ENCODE assay signal across 12 cellular contexts in the genomic region with DNA sequence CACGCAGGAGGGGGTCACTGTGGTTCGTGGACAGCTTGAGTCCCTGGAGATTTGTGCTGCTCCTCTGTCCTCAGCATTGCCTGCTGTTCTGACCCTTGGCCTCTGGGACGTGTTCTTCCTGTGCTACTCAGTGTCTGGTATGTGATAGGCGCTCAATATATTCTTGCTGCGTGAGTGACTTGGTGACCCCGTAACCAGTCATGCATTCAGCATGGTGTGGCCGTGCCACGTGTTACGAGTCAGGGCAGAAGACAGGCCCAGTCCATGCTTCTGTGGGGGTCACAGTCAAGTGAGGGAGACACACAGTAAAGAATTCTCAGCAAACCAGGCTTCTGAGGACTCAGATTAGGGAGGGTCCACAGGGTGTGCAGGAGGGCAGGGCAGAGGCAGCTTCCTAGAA. TPM values are rescaled to one million over a fixed set of nuclear protein-coding genes. Genes with fewer than 3 reads are reported as not detected.
DNase-seq lines count a peak whose midpoint lies in the region; ATAC-seq and TF ChIP-seq lines count a peak whose summit lies in the region.
"Had no signal": no experiment of that assay in that cellular context is flagged by ENCODE, and none has a peak within 500 bp of the region (broad histone marks: within the 10 kb centered on the region; RNA-seq: fewer than 3 reads in every experiment).

No MANE protein-coding gene starts in this region.

- H3K27me3 Mint-ChIP-seq in activated B cell treated with CpG ODN at 0.5 μM for 24 hours, result no peaks in the 10 kb centered on the region
- no peaks in the 10 kb centered on the region for H3K27me3 Mint-ChIP-seq in stimulated activated naive B cell treated with anti-CD40 and anti-IgM and Interleukin-4, amounts not matched to agents 10 μg/mL and 1 μg/mL and 100 μg/mL, for 72 hours

- H3K9me3 Mint-ChIP-seq in activated B cell treated with CpG ODN at 0.5 μM for 24 hours, result no peaks in the 10 kb centered on the region
- H3K9me3 Mint-ChIP-seq in stimulated activated naive B cell treated with anti-CD40 and anti-IgM and Interleukin-4, amounts not matched to agents 10 μg/mL and 1 μg/mL and 100 μg/mL, for 72 hours, result no peaks in the 10 kb centered on the region

- ATAC-seq in activated B cell treated with CpG ODN at 0.5 μM for 24 hours (ENCODE audit: low read depth), result no peak
- ATAC-seq in stimulated activated naive B cell treated with anti-CD40 and anti-IgM and Interleukin-4, amounts not matched to agents 10 μg/mL and 1 μg/mL and 100 μg/mL, for 72 hours (replicated peaks), result no peak

- peaks cover 63% of the 10 kb centered on the region for H3K4me1 Mint-ChIP-seq in activated B cell treated with CpG ODN at 0.5 μM for 24 hours
- peaks cover 67 to 76% of the 10 kb centered on the region in 2 donors for H3K4me1 Mint-ChIP-seq in stimulated activated naive B cell treated with anti-CD40 and anti-IgM and Interleukin-4, amounts not matched to agents 10 μg/mL and 1 μg/mL and 100 μg/mL, for 72 hours

- peaks cover 3% of the 10 kb centered on the region for H3K36me3 Mint-ChIP-seq in activated B cell treated with CpG ODN at 0.5 μM for 24 hours (ENCODE audit: low read depth)
- peaks cover 4 to 20% of the 10 kb centered on the region in 2 donors for H3K36me3 Mint-ChIP-seq in stimulated activated naive B cell treated with anti-CD40 and anti-IgM and Interleukin-4, amounts not matched to agents 10 μg/mL and 1 μg/mL and 100 μg/mL, for 72 hours

- H3K27ac Mint-ChIP-seq in activated B cell treated with CpG ODN at 0.5 μM for 24 hours, result peak overlapping the region; percentile 8
- peak overlapping the region; percentile 32 for H3K27ac Mint-ChIP-seq in stimulated activated naive B cell treated with anti-CD40 and anti-IgM and Interleukin-4, amounts not matched to agents 10 μg/mL and 1 μg/mL and 100 μg/mL, for 72 hours

- CTCF ChIA-PET in activated B cell treated with CpG ODN at 0.5 μM for 24 hours (lab: Charles Lee), result no interaction called here

- H3K4me3 Mint-ChIP-seq in activated B cell treated with CpG ODN at 0.5 μM for 24 hours, result no peak overlapping the region
- no peak overlapping the region for H3K4me3 Mint-ChIP-seq in stimulated activated naive B cell treated with anti-CD40 and anti-IgM and Interleukin-4, amounts not matched to agents 10 μg/mL and 1 μg/mL and 100 μg/mL, for 72 hours

- POLR2A ChIA-PET in activated B cell treated with CpG ODN at 0.5 μM for 24 hours (lab: Charles Lee), result interaction anchor here (4.2 kb wide), 1 partner anchor 8 kb away, joined by 25 read pairs; the partner anchor contains the start of gene PPP1R37

- H3K4me3 ChIP-seq in foreskin fibroblast (ENCODE audit: low read depth in 1 of 2, low read length in 2 of 2), result no peak overlapping the region
- H3K4me3 ChIP-seq: cardiac muscle cell had no signal

- TF ChIP-seq CTCF in activated B cell treated with CpG ODN at 0.5 μM for 24 hours (IDR thresholded peaks at IDR 0.05) (no peak), foreskin fibroblast (IDR thresholded peaks at IDR 0.05; ENCODE audit: low read depth, low read length) (no peak)

- intact Hi-C loops in activated B cell treated with CpG ODN at 0.5 μM for 24 hours (cut with micrococcal nuclease), result no loop called here

- DNase-seq in activated B cell treated with CpG ODN at 0.5 μM for 24 hours, result no peak
- peak; percentile 71 to 73 for DNase-seq in foreskin fibroblast
- DNase-seq in stimulated activated naive B cell treated with anti-CD40 and anti-IgM and Interleukin-4, amounts not matched to agents 10 μg/mL and 1 μg/mL and 100 μg/mL, for 72 hours, result no peak
- DNase-seq in DMS 273 (lab: John Stamatoyannopoulos, UW; ENCODE audit: unreplicated experiment), result no peak
- no peak for DNase-seq in NCI-H524 treated with DMSO at 0.1 percent for 48 hours (lab: John Stamatoyannopoulos, UW)
- DNase-seq: activated CD8-positive, alpha-beta memory T cell treated with anti-CD3 and anti-CD28 coated beads for 24 hours; GOT3; MV-4-11; NCI-H748 treated with DMSO at 0.1 percent for 48 hours had no signal

RNA-seq across cellular contexts. Expression of gene PPP1R37, which starts 7.8 kb away (rescaled TPM):
- total RNA-seq in activated B cell treated with CpG ODN at 0.5 μM for 24 hours, result 18.8 and 27.2 TPM in 2 replicates

RNA-seq across cellular contexts. Expression of gene GEMIN7, which starts 21.7 kb away (rescaled TPM):
- total RNA-seq in activated B cell treated with CpG ODN at 0.5 μM for 24 hours, result 37.0 and 38.7 TPM in 2 replicates

RNA-seq across cellular contexts. Expression of gene ZNF296, which starts 24.5 kb away (rescaled TPM):
- total RNA-seq in activated B cell treated with CpG ODN at 0.5 μM for 24 hours, result 27.8 and 28.0 TPM in 2 replicates
- total RNA-seq: Daoy, myocyte had no signal

RNA-seq across cellular contexts. Expression of gene NKPD1, which starts 60.0 kb away (rescaled TPM):
- total RNA-seq in activated B cell treated with CpG ODN at 0.5 μM for 24 hours, result 0.11 and 0.12 TPM in 2 replicates

Comparison
In these comparisons a context has a peak if more than half of its experiments do, and no peak if none do; other contexts are left out.
1. DNase-seq: peak in foreskin fibroblast (2 of 2); none in activated B cell treated with CpG ODN at 0.5 μM for 24 hours (single experiment), stimulated activated naive B cell treated with anti-CD40 and anti-IgM and Interleukin-4, amounts not matched to agents 10 μg/mL and 1 μg/mL and 100 μg/mL, for 72 hours (single experiment), DMS 273 (single experiment) and NCI-H524 treated with DMSO at 0.1 percent for 48 hours (single experiment).